Comparison of ENCODE assay signal across 20 cellular contexts in the genomic region with DNA sequence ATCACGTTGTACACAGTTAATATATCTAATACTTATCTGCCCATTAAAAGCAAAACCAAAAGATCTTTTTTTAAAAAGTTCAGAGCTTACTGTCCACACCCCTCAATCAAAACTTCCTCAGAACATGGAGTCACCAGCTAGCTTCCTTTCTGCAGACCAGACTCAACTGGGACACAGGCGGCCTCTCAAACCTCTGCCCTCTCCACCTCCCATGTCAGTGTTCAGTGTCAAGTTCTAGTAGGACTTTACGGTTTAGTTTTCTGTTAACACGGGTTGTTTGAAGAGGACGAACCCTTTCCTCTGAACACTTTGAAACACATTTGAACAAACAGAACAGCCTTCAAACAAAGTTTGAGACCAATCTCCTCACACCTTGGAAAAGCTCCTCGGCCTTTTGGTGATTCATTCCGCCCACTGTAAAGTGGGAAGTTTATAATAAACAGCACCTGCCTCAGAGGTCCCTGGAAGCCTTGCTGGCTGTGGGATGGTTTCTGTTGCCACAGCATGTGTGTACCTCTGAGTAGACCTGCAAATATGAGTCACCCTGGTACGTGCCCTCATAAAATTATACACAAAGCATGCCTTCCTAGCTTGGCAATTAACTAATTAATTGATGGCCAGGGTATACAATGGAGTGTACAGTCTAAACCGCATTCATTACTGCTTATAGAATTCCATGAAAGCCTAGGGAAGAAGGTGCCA. TPM values are rescaled to one million over a fixed set of nuclear protein-coding genes. Genes with fewer than 3 reads are reported as not detected.
DNase-seq lines count a peak whose midpoint lies in the region; ATAC-seq, FAIRE-seq and TF ChIP-seq lines count a peak whose summit lies in the region.
"Had no signal": no experiment of that assay in that cellular context is flagged by ENCODE, and none has a peak within 500 bp of the region (broad histone marks: within the 10 kb centered on the region; RNA-seq: fewer than 3 reads in every experiment).

No MANE protein-coding gene starts in this region.

- DNase-seq in DMS53 (lab: John Stamatoyannopoulos, UW), result peak; percentile 87
- peak; percentile 87 for DNase-seq in LoVo (ENCODE audit: low spot score)
- peak in 2 of 4 donors; percentile 45 to 89 for DNase-seq in body of pancreas
- DNase-seq in activated CD8-positive, alpha-beta memory T cell treated with anti-CD3 and anti-CD28 coated beads, Interleukin-2, amount 50 U/mL, for 48 hours, result no peak
- DNase-seq in A673 (ENCODE audit: low spot score), result no peak
- no peak for DNase-seq in RCC 7860 (ENCODE audit: low spot score)
- DNase-seq: CD4-positive, alpha-beta T cell; effector CD8-positive, alpha-beta T cell; GOT3; KG1; naive thymus-derived CD8-positive, alpha-beta T cell; NCI-H2029; right cardiac atrium; stimulated activated CD4-positive, alpha-beta T cell treated with anti-CD3 and anti-CD28 coated beads, Interleukin-4, amount 100 ng/mL, for 4 hours; stimulated activated naive B cell treated with anti-CD40 and anti-IgM and Interleukin-4, amounts not matched to agents 10 μg/mL and 1 μg/mL and 100 μg/mL, for 72 hours had no signal

- POLR2A ChIA-PET in A673 (lab: Charles Lee; ENCODE audit: low non-redundant PET), result no interaction called here

- no peak for TF ChIP-seq POLR2A in body of pancreas (IDR thresholded peaks at IDR 0.05)

- FAIRE-seq in RCC 7860 (lab: Jason Lieb, UNC), result no peak
- FAIRE-seq: islet of Langerhans had no signal

- no peak for TF ChIP-seq CTCF in body of pancreas (IDR thresholded peaks at IDR 0.05)
- TF ChIP-seq CTCF in A673 (conservative IDR thresholded peaks at IDR 0.05; ENCODE audit: low read depth, low read length), result no peak

- no TSS peak for BruUV-seq in A673 (replicated peaks; lab: Mats Ljungman, UMichigan)

- H3K4me3 ChIP-seq in body of pancreas, result no peak overlapping the region
- H3K4me3 ChIP-seq in mucosa of rectum (ENCODE audit: low read length in 2 of 2), result no peak overlapping the region
- no peak overlapping the region for H3K4me3 ChIP-seq in A673 (ENCODE audit: low read depth, low read length, poor library complexity, severe bottlenecking)
- H3K4me3 ChIP-seq: gastroesophageal sphincter, SK-N-MC had no signal

- H3K9ac ChIP-seq in mucosa of rectum (ENCODE audit: low read depth in 1 of 2, low read length in 2 of 2), result peak overlapping the region; percentile 9 to 38

- H3K27ac ChIP-seq in body of pancreas (peak overlapping the region in 2 of 4 donors; percentile 3 to 81), mucosa of rectum (ENCODE audit: low read depth in 2 of 2, low read length in 2 of 2) (peak overlapping the region; percentile 50 to 75), A673 (ENCODE audit: low read depth, low read length, poor library complexity, severe bottlenecking) (no peak overlapping the region)
- H3K27ac ChIP-seq: SK-N-MC had no signal

- CTCF ChIA-PET in A673 (lab: Charles Lee), result no interaction called here

- intact Hi-C loops in body of pancreas (cut with DNase I) (no loop called here), A673 (cut with micrococcal nuclease; ENCODE audit: unreplicated experiment) (no loop called here)

- H3K36me3 ChIP-seq in body of pancreas (replicated peaks in 1 of 2; ENCODE audit: insufficient read depth in 1 of 2, low read depth in 2 of 2) (no peaks in the 10 kb centered on the region), mucosa of rectum (ENCODE audit: control insufficient read depth in 2 of 2, insufficient read depth in 2 of 2, low read length in 2 of 2) (no peaks in the 10 kb centered on the region), A673 (ENCODE audit: insufficient read depth, low read length, poor library complexity, severe bottlenecking) (no peaks in the 10 kb centered on the region)
- H3K36me3 ChIP-seq: gastroesophageal sphincter had no signal

- peaks cover 9% of the 10 kb centered on the region for H3K4me1 ChIP-seq in body of pancreas
- H3K4me1 ChIP-seq in mucosa of rectum (ENCODE audit: control insufficient read depth in 2 of 2, insufficient read depth in 2 of 2, low read length in 2 of 2), result peaks cover under 1 to 24% of the 10 kb centered on the region in 2 donors
- peaks cover 2% of the 10 kb centered on the region for H3K4me1 ChIP-seq in A673 (ENCODE audit: insufficient read depth, low read length, poor library complexity, severe bottlenecking)

- no peaks in the 10 kb centered on the region for H3K9me3 ChIP-seq in body of pancreas
- no peaks in the 10 kb centered on the region for H3K9me3 ChIP-seq in mucosa of rectum (ENCODE audit: control insufficient read depth in 2 of 2, low read length in 2 of 2)
- H3K9me3 ChIP-seq in A673 (ENCODE audit: low read depth, low read length, poor library complexity, severe bottlenecking), result no peaks in the 10 kb centered on the region
- H3K9me3 ChIP-seq: gastroesophageal sphincter had no signal

- ATAC-seq in body of pancreas, result peak; percentile 35
- no peak for ATAC-seq in GM18511 (IDR thresholded peaks at IDR 0.05; ENCODE audit: unreplicated experiment)
- ATAC-seq: gastroesophageal sphincter; naive thymus-derived CD8-positive, alpha-beta T cell; stimulated activated naive B cell treated with anti-CD40 and anti-IgM and Interleukin-4, amounts not matched to agents 10 μg/mL and 1 μg/mL and 100 μg/mL, for 72 hours had no signal

- WGBS in body of pancreas, 2 donors, result 57 to 58% methylated on average over 9 of the region's 9 CpGs

- H3K27me3 ChIP-seq in body of pancreas (no peaks in the 10 kb centered on the region), mucosa of rectum (ENCODE audit: control insufficient read depth in 2 of 2, insufficient read depth in 2 of 2, low read length in 2 of 2) (no peaks in the 10 kb centered on the region), A673 (replicated peaks; ENCODE audit: insufficient read depth, low read depth, low read length, poor library complexity) (no peaks in the 10 kb centered on the region)
- H3K27me3 ChIP-seq: gastroesophageal sphincter had no signal

RNA-seq across cellular contexts. Expression of a gene that starts 48.4 kb away (rescaled TPM):
- total RNA-seq in body of pancreas (1 to 10 TPM; 5.6 to 8.6 TPM), A673 (2021) (3.4 and 6.2 TPM in 2 replicates)

Comparison
In these comparisons a context has a peak if more than half of its experiments do, and no peak if none do; other contexts are left out.
1. DNase-seq: peak in DMS53 (single experiment) and LoVo (single experiment); none in activated CD8-positive, alpha-beta memory T cell treated with anti-CD3 and anti-CD28 coated beads, Interleukin-2, amount 50 U/mL, for 48 hours (single experiment), A673 (single experiment) and RCC 7860 (single experiment).